In genomic region chr3:51343918-51344687, GRCh38 we compare ENCODE assay signal across 11 cellular contexts. TPM values are rescaled to one million over a fixed set of nuclear protein-coding genes. Genes with fewer than 3 reads are reported as not detected.
DNase-seq lines count a peak whose midpoint lies in the region; ATAC-seq and TF ChIP-seq lines count a peak whose summit lies in the region.
"Had no signal": no experiment of that assay in that cellular context is flagged by ENCODE, and none has a peak within 500 bp of the region (broad histone marks: within the 10 kb centered on the region; RNA-seq: fewer than 3 reads in every experiment).

No MANE protein-coding gene starts in this region.

- peak overlapping the region; percentile 43 for H3K4me2 ChIP-seq in skeletal muscle satellite cell (ENCODE audit: low read length)
- H3K4me2 ChIP-seq: SK-N-SH had no signal

- no peak overlapping the region for H3K9ac ChIP-seq in skeletal muscle satellite cell (ENCODE audit: low read depth, low read length)
- H3K9ac ChIP-seq: SK-N-SH had no signal

- DNase-seq in GM04503 (ENCODE audit: low read depth): peak; percentile 71
- DNase-seq in T1000 (lab: John Stamatoyannopoulos, UW): peak; percentile 48
- DNase-seq in fibroblast of mammary gland (ENCODE audit: low read depth): peak; percentile 85
- no peak for DNase-seq in SKM-1 treated with dmso at 0.1 percent for 144 hours (lab: John Stamatoyannopoulos, UW; ENCODE audit: unreplicated experiment)
- no peak for DNase-seq in NCI-H345 (lab: John Stamatoyannopoulos, UW)
- no peak for DNase-seq in NCI-H146 treated with DMSO at 0.1 percent for 48 hours (lab: John Stamatoyannopoulos, UW; ENCODE audit: unreplicated experiment)
- DNase-seq: activated CD4-positive, alpha-beta T cell treated with anti-CD3 and anti-CD28 coated beads for 36 hours; DMS153; SK-N-SH had no signal

- ATAC-seq in GM18511 (IDR thresholded peaks at IDR 0.05; ENCODE audit: unreplicated experiment): no peak
- ATAC-seq: activated CD4-positive, alpha-beta T cell treated with anti-CD3 and anti-CD28 coated beads for 36 hours had no signal

- H3K4me3 ChIP-seq in fibroblast of mammary gland (ENCODE audit: control insufficient read depth, low read depth, low read length): no peak overlapping the region
- no peak overlapping the region for H3K4me3 ChIP-seq in skeletal muscle satellite cell (ENCODE audit: low read length)

- H3K9me3 ChIP-seq in skeletal muscle satellite cell (replicated peaks; ENCODE audit: low read length): no peaks in the 10 kb centered on the region
- H3K9me3 ChIP-seq: SK-N-SH had no signal

- H3K36me3 ChIP-seq in skeletal muscle satellite cell (ENCODE audit: insufficient read depth, low read length): no peaks in the 10 kb centered on the region

- TF ChIP-seq CTCF in fibroblast of mammary gland (conservative IDR thresholded peaks at IDR 0.05; ENCODE audit: control insufficient read depth, insufficient read depth, low read depth, low read length): no peak

- H3K27me3 ChIP-seq in skeletal muscle satellite cell (ENCODE audit: control insufficient read depth, insufficient read depth, low read length): no peaks in the 10 kb centered on the region

- peaks cover 42% of the 10 kb centered on the region for H3K4me1 ChIP-seq in skeletal muscle satellite cell (ENCODE audit: control insufficient read depth, insufficient read depth, low read length)

RNA-seq across cellular contexts. Expression of gene MANF, which starts 41.0 kb away (rescaled TPM):
- 113 and 146 TPM in 2 replicates for total RNA-seq in skeletal muscle satellite cell (2012; rRNA removed)

RNA-seq across cellular contexts. Expression of gene RBM15B, which starts 47.0 kb away (rescaled TPM):
- total RNA-seq in skeletal muscle satellite cell (2012; rRNA removed): 25.1 and 25.3 TPM in 2 replicates

Comparison
In these comparisons a context has a peak if more than half of its experiments do, and no peak if none do; other contexts are left out.
1. DNase-seq: peak in GM04503 (single experiment), T1000 (single experiment) and fibroblast of mammary gland (single experiment); none in SKM-1 treated with dmso at 0.1 percent for 144 hours (single experiment), NCI-H345 (single experiment) and NCI-H146 treated with DMSO at 0.1 percent for 48 hours (single experiment).